Comparison of ENCODE assay signal across 1 cellular context in the genomic region with DNA sequence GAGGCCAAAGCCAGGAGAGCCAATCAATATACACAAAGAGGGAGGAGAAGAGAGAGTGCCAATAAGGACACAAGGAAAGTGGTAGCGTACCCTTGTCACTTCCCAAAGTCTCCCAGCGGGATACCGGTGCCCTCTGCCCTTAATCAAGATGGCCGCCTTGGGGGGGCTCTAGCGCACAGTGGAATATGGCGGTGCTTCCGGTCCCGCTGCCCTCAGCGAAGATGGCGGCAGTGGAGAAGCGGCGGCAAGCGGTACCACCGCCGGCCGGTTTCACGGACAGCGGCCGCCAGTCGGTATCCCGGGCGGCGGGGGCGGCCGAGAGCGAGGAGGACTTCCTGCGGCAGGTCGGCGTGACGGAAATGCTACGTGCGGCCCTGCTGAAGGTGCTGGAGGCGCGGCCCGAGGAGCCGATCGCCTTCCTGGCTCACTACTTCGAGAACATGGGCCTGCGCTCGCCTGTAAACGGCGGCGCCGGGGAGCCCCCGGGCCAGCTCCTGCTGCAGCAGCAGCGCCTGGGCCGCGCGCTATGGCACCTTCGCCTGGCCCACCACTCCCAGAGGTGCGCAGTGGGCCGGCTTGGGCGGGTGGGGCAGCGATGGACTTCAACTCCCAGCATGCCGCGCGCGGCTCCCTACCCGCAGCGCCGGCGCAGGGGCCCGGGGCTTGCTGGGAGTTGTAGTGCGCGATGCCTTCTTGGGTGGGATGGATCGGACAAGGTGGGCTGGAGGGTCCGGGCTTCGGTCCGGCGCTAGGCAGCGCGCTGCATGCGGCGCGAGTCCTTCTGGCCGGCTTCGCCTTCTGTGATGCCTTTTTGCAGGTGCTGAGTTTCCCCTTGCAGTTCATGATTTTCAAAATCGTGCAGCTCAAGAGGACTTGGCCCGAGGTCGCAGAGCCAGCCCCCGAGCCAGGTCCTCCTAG.
TF ChIP-seq lines count a peak whose summit lies in the region.

A gene with protein sequence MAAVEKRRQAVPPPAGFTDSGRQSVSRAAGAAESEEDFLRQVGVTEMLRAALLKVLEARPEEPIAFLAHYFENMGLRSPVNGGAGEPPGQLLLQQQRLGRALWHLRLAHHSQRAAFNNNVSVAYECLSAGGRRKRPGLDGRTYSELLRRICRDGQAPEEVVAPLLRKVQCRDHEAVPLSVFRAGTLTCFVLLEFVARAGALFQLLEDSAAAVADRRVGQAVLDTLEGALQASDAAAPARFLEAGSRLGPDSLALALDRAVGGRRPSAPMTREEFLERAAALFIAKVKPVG (plus strand): TSS at position 212 of the 918 bp plus-strand sequence. CDS start 10 bp downstream, at position 222.

TF ChIP-seq in HepG2, 621 proteins besides CTCF, POLR2A, EP300 and RAD21 (continued from another document and continues in another):
- TF ChIP-seq, protein P1, sequence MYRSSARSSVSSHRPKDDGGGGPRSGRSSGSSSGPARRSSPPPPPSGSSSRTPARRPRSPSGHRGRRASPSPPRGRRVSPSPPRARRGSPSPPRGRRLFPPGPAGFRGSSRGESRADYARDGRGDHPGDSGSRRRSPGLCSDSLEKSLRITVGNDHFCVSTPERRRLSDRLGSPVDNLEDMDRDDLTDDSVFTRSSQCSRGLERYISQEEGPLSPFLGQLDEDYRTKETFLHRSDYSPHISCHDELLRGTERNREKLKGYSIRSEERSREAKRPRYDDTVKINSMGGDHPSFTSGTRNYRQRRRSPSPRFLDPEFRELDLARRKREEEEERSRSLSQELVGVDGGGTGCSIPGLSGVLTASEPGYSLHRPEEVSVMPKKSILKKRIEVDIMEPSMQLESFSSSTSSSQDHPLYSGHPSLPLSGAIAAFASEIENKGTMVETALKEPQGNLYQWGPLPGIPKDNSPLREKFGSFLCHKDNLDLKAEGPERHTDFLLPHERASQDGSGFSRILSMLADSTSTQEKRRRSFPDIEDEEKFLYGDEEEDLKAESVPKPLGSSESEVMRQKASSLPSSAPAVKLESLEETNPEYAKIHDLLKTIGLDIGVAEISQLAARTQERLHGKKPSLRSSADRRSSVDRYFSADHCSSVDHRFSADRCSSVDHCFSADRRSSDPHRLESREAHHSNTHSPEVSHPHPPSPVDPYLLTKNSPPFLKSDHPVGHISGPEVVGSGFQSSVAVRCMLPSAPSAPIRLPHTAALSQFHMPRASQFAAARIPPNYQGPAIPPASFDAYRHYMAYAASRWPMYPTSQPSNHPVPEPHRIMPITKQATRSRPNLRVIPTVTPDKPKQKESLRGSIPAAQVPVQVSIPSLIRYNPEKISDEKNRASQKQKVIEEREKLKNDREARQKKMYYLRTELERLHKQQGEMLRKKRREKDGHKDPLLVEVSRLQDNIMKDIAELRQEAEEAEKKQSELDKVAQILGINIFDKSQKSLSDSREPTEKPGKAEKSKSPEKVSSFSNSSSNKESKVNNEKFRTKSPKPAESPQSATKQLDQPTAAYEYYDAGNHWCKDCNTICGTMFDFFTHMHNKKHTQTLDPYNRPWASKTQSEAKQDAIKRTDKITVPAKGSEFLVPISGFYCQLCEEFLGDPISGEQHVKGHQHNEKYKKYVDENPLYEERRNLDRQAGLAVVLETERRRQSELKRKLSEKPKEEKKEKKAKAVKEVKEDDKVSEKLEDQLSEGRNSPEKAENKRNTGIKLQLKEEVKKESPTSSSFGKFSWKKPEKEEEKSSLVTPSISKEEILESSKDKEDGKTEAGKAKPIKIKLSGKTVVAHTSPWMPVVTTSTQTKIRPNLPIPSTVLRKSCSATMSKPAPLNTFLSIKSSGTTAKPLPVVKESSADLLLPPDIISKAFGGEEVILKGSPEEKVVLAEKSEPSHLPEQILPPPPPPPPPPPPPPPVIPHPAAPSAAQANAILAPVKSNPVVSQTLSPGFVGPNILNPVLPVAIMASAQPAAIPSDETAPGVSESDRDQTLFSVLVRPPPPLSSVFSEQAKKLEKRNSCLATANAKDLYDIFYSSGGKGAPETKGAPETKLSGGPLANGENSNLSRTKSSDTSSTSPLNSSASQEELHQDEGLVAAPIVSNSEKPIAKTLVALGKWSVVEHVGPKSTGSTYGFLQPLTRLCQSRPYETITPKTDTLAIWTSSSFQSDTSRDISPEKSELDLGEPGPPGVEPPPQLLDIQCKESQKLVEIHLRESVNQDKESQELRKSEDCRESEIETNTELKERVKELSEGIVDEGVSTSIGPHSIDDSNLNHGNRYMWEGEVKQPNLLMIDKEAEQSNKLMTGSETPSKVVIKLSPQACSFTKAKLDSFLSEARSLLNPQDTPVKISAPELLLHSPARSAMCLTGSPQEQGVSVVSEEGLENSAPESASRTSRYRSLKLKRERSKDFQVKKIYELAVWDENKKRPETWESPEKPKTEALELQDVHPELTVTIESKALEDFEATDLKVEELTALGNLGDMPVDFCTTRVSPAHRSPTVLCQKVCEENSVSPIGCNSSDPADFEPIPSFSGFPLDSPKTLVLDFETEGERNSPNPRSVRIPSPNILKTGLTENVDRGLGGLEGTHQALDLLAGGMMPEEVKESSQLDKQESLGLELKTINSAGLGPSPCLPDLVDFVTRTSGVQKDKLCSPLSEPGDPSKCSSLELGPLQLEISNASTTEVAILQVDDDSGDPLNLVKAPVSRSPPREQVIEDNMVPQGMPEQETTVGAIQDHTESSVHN (CRISPR knock-in tag; IDR thresholded peaks at IDR 0.05) = no peak; the same call in 1 of the 2 replicates
- TF ChIP-seq, protein P2, sequence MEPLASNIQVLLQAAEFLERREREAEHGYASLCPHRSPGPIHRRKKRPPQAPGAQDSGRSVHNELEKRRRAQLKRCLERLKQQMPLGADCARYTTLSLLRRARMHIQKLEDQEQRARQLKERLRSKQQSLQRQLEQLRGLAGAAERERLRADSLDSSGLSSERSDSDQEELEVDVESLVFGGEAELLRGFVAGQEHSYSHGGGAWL (CRISPR knock-in tag; IDR thresholded peaks at IDR 0.05) = peak; percentile 56; the same call in 1 of the 2 replicates
- TF ChIP-seq YEATS2 (CRISPR knock-in tag; IDR thresholded peaks at IDR 0.05; ENCODE audit: borderline replicate concordance) (peak; percentile 59; the same call in 1 of the 2 replicates), ZNF672 (CRISPR knock-in tag; IDR thresholded peaks at IDR 0.05) (no peak), ZNF253 (CRISPR knock-in tag; IDR thresholded peaks at IDR 0.05; ENCODE audit: borderline replicate concordance) (no peak), HMGA1 (CRISPR knock-in tag; conservative IDR thresholded peaks at IDR 0.05) (no peak), ZNF737 (CRISPR knock-in tag; IDR thresholded peaks at IDR 0.05; ENCODE audit: borderline replicate concordance) (no peak), KAT2B (IDR thresholded peaks at IDR 0.05; ENCODE audit: borderline replicate concordance, low read depth, low read length) (no peak), CREM (IDR thresholded peaks at IDR 0.05) (peak; percentile 94), CREM (CRISPR knock-in tag; IDR thresholded peaks at IDR 0.05) (no peak), MTA1 (CRISPR knock-in tag; IDR thresholded peaks at IDR 0.05; ENCODE audit: borderline replicate concordance) (no peak), ZFX (CRISPR knock-in tag; IDR thresholded peaks at IDR 0.05; ENCODE audit: low read depth) (peak; percentile 88), ZNF468 (CRISPR knock-in tag; IDR thresholded peaks at IDR 0.05) (no peak), ZNF768 (CRISPR knock-in tag; IDR thresholded peaks at IDR 0.05) (peak; percentile 54; the same call in 1 of the 2 replicates), ZSCAN20 (CRISPR knock-in tag; IDR thresholded peaks at IDR 0.05; ENCODE audit: borderline replicate concordance) (peak; percentile 73; the same call in 1 of the 2 replicates), CREB1 (IDR thresholded peaks at IDR 0.05) (peak; percentile 59), CREB1 (CRISPR knock-in tag; IDR thresholded peaks at IDR 0.05) (peak; percentile 87; the same call in 1 of the 2 replicates), HNRNPH1 (optimal IDR thresholded peaks at IDR 0.05; ENCODE audit: low read depth, low read length) (no peak), ZNF530 (CRISPR knock-in tag; IDR thresholded peaks at IDR 0.05; ENCODE audit: low read depth) (no peak), ZNF749 (CRISPR knock-in tag; IDR thresholded peaks at IDR 0.05; ENCODE audit: borderline replicate concordance) (no peak; the same call in 1 of the 2 replicates), ZNF282 (IDR thresholded peaks at IDR 0.05; ENCODE audit: partially characterized antibody) (no peak), KDM5A (IDR thresholded peaks at IDR 0.05; ENCODE audit: borderline replicate concordance, low read length) (peak; percentile 85), SNAI1 (CRISPR knock-in tag; IDR thresholded peaks at IDR 0.05; ENCODE audit: borderline replicate concordance) (peak; percentile 79; the same call in 1 of the 2 replicates), SRF (IDR thresholded peaks at IDR 0.05; ENCODE audit: low read depth, low read length) (no peak), ZNF256 (CRISPR knock-in tag; conservative IDR thresholded peaks at IDR 0.05) (0 out of 2 replicates have a peak, but pooled peaks have one; percentile 28), ZNF251 (CRISPR knock-in tag; IDR thresholded peaks at IDR 0.05) (no peak), CHCHD3 (CRISPR knock-in tag; IDR thresholded peaks at IDR 0.05) (no peak), ZBTB7A (CRISPR knock-in tag; IDR thresholded peaks at IDR 0.05) (no peak)
- TF ChIP-seq, protein P3, sequence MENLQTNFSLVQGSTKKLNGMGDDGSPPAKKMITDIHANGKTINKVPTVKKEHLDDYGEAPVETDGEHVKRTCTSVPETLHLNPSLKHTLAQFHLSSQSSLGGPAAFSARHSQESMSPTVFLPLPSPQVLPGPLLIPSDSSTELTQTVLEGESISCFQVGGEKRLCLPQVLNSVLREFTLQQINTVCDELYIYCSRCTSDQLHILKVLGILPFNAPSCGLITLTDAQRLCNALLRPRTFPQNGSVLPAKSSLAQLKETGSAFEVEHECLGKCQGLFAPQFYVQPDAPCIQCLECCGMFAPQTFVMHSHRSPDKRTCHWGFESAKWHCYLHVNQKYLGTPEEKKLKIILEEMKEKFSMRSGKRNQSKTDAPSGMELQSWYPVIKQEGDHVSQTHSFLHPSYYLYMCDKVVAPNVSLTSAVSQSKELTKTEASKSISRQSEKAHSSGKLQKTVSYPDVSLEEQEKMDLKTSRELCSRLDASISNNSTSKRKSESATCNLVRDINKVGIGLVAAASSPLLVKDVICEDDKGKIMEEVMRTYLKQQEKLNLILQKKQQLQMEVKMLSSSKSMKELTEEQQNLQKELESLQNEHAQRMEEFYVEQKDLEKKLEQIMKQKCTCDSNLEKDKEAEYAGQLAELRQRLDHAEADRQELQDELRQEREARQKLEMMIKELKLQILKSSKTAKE (CRISPR knock-in tag; IDR thresholded peaks at IDR 0.05; ENCODE audit: borderline replicate concordance) = no peak
- TF ChIP-seq, protein P4, sequence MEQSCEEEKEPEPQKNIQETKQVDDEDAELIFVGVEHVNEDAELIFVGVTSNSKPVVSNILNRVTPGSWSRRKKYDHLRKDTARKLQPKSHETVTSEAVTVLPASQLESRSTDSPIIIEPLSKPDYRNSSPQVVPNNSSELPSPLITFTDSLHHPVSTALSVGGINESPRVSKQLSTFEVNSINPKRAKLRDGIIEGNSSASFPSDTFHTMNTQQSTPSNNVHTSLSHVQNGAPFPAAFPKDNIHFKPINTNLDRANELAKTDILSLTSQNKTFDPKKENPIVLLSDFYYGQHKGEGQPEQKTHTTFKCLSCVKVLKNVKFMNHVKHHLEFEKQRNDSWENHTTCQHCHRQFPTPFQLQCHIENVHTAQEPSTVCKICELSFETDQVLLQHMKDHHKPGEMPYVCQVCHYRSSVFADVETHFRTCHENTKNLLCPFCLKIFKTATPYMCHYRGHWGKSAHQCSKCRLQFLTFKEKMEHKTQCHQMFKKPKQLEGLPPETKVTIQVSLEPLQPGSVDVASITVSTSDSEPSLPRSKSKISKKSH (CRISPR knock-in tag; IDR thresholded peaks at IDR 0.05; ENCODE audit: borderline replicate concordance) = no peak; the same call in 1 of the 2 replicates
- TF ChIP-seq, protein P5, sequence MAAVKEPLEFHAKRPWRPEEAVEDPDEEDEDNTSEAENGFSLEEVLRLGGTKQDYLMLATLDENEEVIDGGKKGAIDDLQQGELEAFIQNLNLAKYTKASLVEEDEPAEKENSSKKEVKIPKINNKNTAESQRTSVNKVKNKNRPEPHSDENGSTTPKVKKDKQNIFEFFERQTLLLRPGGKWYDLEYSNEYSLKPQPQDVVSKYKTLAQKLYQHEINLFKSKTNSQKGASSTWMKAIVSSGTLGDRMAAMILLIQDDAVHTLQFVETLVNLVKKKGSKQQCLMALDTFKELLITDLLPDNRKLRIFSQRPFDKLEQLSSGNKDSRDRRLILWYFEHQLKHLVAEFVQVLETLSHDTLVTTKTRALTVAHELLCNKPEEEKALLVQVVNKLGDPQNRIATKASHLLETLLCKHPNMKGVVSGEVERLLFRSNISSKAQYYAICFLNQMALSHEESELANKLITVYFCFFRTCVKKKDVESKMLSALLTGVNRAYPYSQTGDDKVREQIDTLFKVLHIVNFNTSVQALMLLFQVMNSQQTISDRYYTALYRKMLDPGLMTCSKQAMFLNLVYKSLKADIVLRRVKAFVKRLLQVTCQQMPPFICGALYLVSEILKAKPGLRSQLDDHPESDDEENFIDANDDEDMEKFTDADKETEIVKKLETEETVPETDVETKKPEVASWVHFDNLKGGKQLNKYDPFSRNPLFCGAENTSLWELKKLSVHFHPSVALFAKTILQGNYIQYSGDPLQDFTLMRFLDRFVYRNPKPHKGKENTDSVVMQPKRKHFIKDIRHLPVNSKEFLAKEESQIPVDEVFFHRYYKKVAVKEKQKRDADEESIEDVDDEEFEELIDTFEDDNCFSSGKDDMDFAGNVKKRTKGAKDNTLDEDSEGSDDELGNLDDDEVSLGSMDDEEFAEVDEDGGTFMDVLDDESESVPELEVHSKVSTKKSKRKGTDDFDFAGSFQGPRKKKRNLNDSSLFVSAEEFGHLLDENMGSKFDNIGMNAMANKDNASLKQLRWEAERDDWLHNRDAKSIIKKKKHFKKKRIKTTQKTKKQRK (IDR thresholded peaks at IDR 0.05; ENCODE audit: low read length) = no peak
- TF ChIP-seq, protein P6, sequence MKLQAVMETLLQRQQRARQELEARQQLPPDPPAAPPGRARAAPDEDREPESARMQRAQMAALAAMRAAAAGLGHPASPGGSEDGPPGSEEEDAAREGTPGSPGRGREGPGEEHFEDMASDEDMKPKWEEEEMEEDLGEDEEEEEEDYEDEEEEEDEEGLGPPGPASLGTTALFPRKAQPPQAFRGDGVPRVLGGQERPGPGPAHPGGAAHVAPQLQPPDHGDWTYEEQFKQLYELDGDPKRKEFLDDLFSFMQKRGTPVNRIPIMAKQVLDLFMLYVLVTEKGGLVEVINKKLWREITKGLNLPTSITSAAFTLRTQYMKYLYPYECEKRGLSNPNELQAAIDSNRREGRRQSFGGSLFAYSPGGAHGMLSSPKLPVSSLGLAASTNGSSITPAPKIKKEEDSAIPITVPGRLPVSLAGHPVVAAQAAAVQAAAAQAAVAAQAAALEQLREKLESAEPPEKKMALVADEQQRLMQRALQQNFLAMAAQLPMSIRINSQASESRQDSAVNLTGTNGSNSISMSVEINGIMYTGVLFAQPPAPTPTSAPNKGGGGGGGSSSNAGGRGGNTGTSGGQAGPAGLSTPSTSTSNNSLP (IDR thresholded peaks at IDR 0.05; ENCODE audit: low read depth, low read length) = no peak
- TF ChIP-seq, protein P7, sequence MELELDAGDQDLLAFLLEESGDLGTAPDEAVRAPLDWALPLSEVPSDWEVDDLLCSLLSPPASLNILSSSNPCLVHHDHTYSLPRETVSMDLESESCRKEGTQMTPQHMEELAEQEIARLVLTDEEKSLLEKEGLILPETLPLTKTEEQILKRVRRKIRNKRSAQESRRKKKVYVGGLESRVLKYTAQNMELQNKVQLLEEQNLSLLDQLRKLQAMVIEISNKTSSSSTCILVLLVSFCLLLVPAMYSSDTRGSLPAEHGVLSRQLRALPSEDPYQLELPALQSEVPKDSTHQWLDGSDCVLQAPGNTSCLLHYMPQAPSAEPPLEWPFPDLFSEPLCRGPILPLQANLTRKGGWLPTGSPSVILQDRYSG (CRISPR knock-in tag; IDR thresholded peaks at IDR 0.05) = peak; percentile 52; the same call in 1 of the 2 replicates
